11 cellular contexts compared by ENCODE assay signal in the genomic region with DNA sequence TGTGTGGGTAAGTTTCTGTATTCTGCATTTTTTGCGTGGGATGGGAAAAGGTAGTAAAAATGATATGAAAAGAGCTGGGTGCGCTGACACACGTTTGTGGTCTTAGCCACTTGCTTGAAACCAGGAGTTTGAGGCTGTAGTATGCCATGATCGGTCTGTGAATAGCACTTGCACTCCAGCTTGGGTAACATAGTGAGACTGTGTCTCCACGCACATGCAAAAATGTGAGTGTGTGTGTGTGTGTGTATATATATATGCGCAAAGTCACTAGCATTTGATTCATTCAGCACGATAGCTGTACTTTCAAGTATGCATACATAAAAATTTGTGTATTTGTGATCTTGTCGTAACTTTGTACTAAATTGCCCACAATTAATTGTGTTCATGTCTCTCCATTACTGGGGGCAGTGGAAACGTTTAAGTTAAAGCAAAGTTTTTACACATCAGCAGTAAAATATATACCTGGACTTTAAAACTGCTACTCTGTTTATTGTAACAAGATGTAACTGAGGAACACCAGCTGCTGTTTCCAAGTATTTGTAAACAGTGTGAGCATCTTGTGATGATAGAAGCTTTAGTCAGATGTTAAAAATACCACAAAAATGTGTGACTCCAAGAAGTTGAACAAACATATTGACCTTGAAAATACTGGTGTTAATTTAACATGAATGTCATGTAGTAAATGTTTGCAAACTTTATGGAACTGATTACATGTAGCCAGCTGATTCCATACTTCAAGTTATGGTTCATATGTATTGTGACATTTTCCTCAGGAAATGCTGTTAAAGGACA. TPM values are rescaled to one million over a fixed set of nuclear protein-coding genes. Genes with fewer than 3 reads are reported as not detected.
DNase-seq lines count a peak whose midpoint lies in the region; ATAC-seq and TF ChIP-seq lines count a peak whose summit lies in the region.
"Had no signal": no experiment of that assay in that cellular context is flagged by ENCODE, and none has a peak within 500 bp of the region (broad histone marks: within the 10 kb centered on the region; RNA-seq: fewer than 3 reads in every experiment).

No MANE protein-coding gene starts in this region.

- H3K4me1 ChIP-seq in lower lobe of right lung: peaks cover 62% of the 10 kb centered on the region

- peaks cover 3% of the 10 kb centered on the region for H3K36me3 ChIP-seq in lower lobe of right lung
- H3K36me3 ChIP-seq: thoracic aorta had no signal

- TF ChIP-seq CTCF in choroid plexus epithelial cell (conservative IDR thresholded peaks at IDR 0.05; ENCODE audit: low read depth, low read length) (no peak), lower lobe of right lung (IDR thresholded peaks at IDR 0.05) (no peak)

- peak overlapping the region; percentile 14 for H3K27ac ChIP-seq in lower lobe of right lung
- H3K27ac ChIP-seq: thoracic aorta had no signal

- H3K4me3 ChIP-seq in choroid plexus epithelial cell (ENCODE audit: low read depth, low read length) (no peak overlapping the region), lower lobe of right lung (no peak overlapping the region)
- H3K4me3 ChIP-seq: thoracic aorta had no signal

- no peaks in the 10 kb centered on the region for H3K9me3 ChIP-seq in lower lobe of right lung
- H3K9me3 ChIP-seq: thoracic aorta had no signal

- peak; percentile 63 for DNase-seq in AG08395 (ENCODE audit: low spot score)
- DNase-seq in HT1080 (ENCODE audit: low read depth): peak; percentile 33
- DNase-seq in choroid plexus epithelial cell (ENCODE audit: low read depth): peak; percentile 92
- DNase-seq in lower lobe of right lung: no peak
- DNase-seq in NCI-H146 treated with DMSO at 0.1 percent for 48 hours (lab: John Stamatoyannopoulos, UW; ENCODE audit: unreplicated experiment): no peak
- no peak for DNase-seq in NCI-H1694 treated with DMSO at 0.1 percent for 48 hours (lab: John Stamatoyannopoulos, UW)
- DNase-seq in HK-2 (ENCODE audit: unreplicated experiment): no peak
- no peak for DNase-seq in activated CD4-positive, alpha-beta T cell treated with anti-CD3 and anti-CD28 coated beads, Interleukin-2, amount 50 U/mL, for 4 hours
- DNase-seq: activated naive CD8-positive, alpha-beta T cell treated with anti-CD3 and anti-CD28 coated beads, Interleukin-2, amount 10 ng/mL, durations not matched to agents 7 days and 5 days; NCI-H1930 had no signal

- peak in 1 of 2 donors; percentile 29 for ATAC-seq in lower lobe of right lung

- H3K27me3 ChIP-seq in lower lobe of right lung (ENCODE audit: low read depth): no peaks in the 10 kb centered on the region

- intact Hi-C loops in lower lobe of right lung (cut with DNase I): no loop called here

RNA-seq across cellular contexts. Expression of gene ZRANB1, which starts 1.6 kb away (rescaled TPM):
- 11.3 and 11.5 TPM in 2 replicates for total RNA-seq in HT1080 (2014; rRNA removed; shearing (Covaris generic))
- 13.3 and 18.4 TPM in 2 replicates for polyA plus RNA-seq in HT1080 (2015; cell fraction: cytosol; rRNA removed)
- polyA plus RNA-seq in HT1080 (2015; cell fraction: nucleus; rRNA removed): 12.8 and 15.7 TPM in 2 replicates
- total RNA-seq in lower lobe of right lung: 18.7 TPM

Comparison
In these comparisons a context has a peak if more than half of its experiments do, and no peak if none do; other contexts are left out.
1. DNase-seq: peak in AG08395 (single experiment), HT1080 (single experiment) and choroid plexus epithelial cell (single experiment); none in lower lobe of right lung (single experiment), NCI-H146 treated with DMSO at 0.1 percent for 48 hours (single experiment), NCI-H1694 treated with DMSO at 0.1 percent for 48 hours (single experiment), HK-2 (single experiment) and activated CD4-positive, alpha-beta T cell treated with anti-CD3 and anti-CD28 coated beads, Interleukin-2, amount 50 U/mL, for 4 hours (0 of 2).